In the genomic region with DNA sequence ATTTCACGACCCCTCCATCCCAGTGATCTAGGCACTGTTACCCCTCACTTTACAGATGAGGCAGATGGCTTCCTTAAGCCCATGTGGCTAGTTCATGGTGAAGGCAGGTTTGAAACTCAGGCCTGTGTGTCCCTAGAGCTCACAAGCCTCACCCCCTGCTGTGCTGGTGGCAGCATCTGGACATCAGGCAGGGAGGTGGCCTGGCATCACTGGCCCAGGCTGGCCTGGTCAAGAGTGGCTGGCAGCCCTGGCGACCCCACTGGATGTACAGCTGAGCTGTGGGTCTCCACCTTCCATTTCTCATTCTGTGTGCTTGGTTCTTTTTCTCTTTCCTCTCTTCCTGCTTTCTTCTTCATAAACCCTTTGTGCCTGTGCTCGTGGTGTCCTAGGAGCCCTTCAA, we compare ENCODE assay signal across 28 cellular contexts. TPM values are rescaled to one million over a fixed set of nuclear protein-coding genes. Genes with fewer than 3 reads are reported as not detected.
DNase-seq lines count a peak whose midpoint lies in the region; ATAC-seq, FAIRE-seq and TF ChIP-seq lines count a peak whose summit lies in the region.
"Had no signal": no experiment of that assay in that cellular context is flagged by ENCODE, and none has a peak within 500 bp of the region (broad histone marks: within the 10 kb centered on the region; RNA-seq: fewer than 3 reads in every experiment).

No MANE protein-coding gene starts in this region.

- H3K36me3 Mint-ChIP-seq in activated naive CD4-positive, alpha-beta T cell treated with anti-CD3 and anti-CD28 coated beads, Interleukin-2, amount 50 U/mL, for 24 hours = peaks cover 15% of the 10 kb centered on the region
- H3K36me3 Mint-ChIP-seq in activated naive CD4-positive, alpha-beta T cell treated with anti-CD3 and anti-CD28 coated beads for 36 hours (ENCODE audit: low read depth) = peaks cover 16% of the 10 kb centered on the region
- H3K36me3 Mint-ChIP-seq in neural crest cell (ENCODE audit: low read depth) (peaks cover 6% of the 10 kb centered on the region), type B pancreatic cell (peaks cover 25% of the 10 kb centered on the region)

- intact Hi-C loops in activated naive CD4-positive, alpha-beta T cell treated with anti-CD3 and anti-CD28 coated beads for 36 hours (cut with micrococcal nuclease) = no loop called here

- no peak for TF ChIP-seq POLR2A in GM12892 (IDR thresholded peaks at IDR 0.05; ENCODE audit: low read depth, low read length)

- no peak for ATAC-seq in SK-N-SH treated with all-trans-retinoic acid at 6 μM for 48 hours
- ATAC-seq: activated naive CD8-positive, alpha-beta T cell treated with anti-CD3 and anti-CD28 coated beads, Interleukin-2, amount 50 U/mL, for 24 hours; CD8-positive, alpha-beta T cell; gastrocnemius medialis; K562; left colon; T-cell had no signal

- peak overlapping the region; percentile 29 for H3K27ac ChIP-seq in cingulate gyrus (ENCODE audit: low read depth, low read length)
- H3K27ac ChIP-seq: gastrocnemius medialis, right atrium auricular region, SJSA1, stomach, tibial artery, WERI-Rb-1 had no signal

- no peaks in the 10 kb centered on the region for H3K27me3 Mint-ChIP-seq in activated naive CD4-positive, alpha-beta T cell treated with anti-CD3 and anti-CD28 coated beads, Interleukin-2, amount 50 U/mL, for 24 hours
- no peaks in the 10 kb centered on the region for H3K27me3 Mint-ChIP-seq in activated naive CD4-positive, alpha-beta T cell treated with anti-CD3 and anti-CD28 coated beads for 36 hours (ENCODE audit: low read depth)
- H3K27me3 Mint-ChIP-seq in neural crest cell (ENCODE audit: low read depth) (no peaks in the 10 kb centered on the region), type B pancreatic cell (no peaks in the 10 kb centered on the region)
- H3K27me3 Mint-ChIP-seq: activated naive CD8-positive, alpha-beta T cell treated with anti-CD3 and anti-CD28 coated beads, Interleukin-2, amount 50 U/mL, for 24 hours; B cell; T-cell had no signal

- H3K27ac Mint-ChIP-seq in activated naive CD4-positive, alpha-beta T cell treated with anti-CD3 and anti-CD28 coated beads, Interleukin-2, amount 50 U/mL, for 24 hours = peak overlapping the region; percentile 1
- no peak overlapping the region for H3K27ac Mint-ChIP-seq in activated naive CD4-positive, alpha-beta T cell treated with anti-CD3 and anti-CD28 coated beads for 36 hours
- peak overlapping the region; percentile 73 for H3K27ac Mint-ChIP-seq in neural crest cell (ENCODE audit: unreplicated experiment)
- H3K27ac Mint-ChIP-seq in type B pancreatic cell = peak overlapping the region; percentile 85
- H3K27ac Mint-ChIP-seq: activated naive CD8-positive, alpha-beta T cell treated with anti-CD3 and anti-CD28 coated beads, Interleukin-2, amount 50 U/mL, for 24 hours; B cell; T-cell had no signal

- H3K4me3 Mint-ChIP-seq in activated naive CD4-positive, alpha-beta T cell treated with anti-CD3 and anti-CD28 coated beads, Interleukin-2, amount 50 U/mL, for 24 hours = no peak overlapping the region
- H3K4me3 Mint-ChIP-seq in activated naive CD4-positive, alpha-beta T cell treated with anti-CD3 and anti-CD28 coated beads for 36 hours = no peak overlapping the region
- H3K4me3 Mint-ChIP-seq in neural crest cell (no peak overlapping the region), type B pancreatic cell (no peak overlapping the region)
- H3K4me3 Mint-ChIP-seq: activated naive CD8-positive, alpha-beta T cell treated with anti-CD3 and anti-CD28 coated beads, Interleukin-2, amount 50 U/mL, for 24 hours; B cell; CD8-positive, alpha-beta T cell; T-cell had no signal

- no peaks in the 10 kb centered on the region for H3K4me1 Mint-ChIP-seq in activated naive CD4-positive, alpha-beta T cell treated with anti-CD3 and anti-CD28 coated beads, Interleukin-2, amount 50 U/mL, for 24 hours
- no peaks in the 10 kb centered on the region for H3K4me1 Mint-ChIP-seq in activated naive CD4-positive, alpha-beta T cell treated with anti-CD3 and anti-CD28 coated beads for 36 hours (ENCODE audit: low read depth)
- no peaks in the 10 kb centered on the region for H3K4me1 Mint-ChIP-seq in neural crest cell
- peaks cover 6% of the 10 kb centered on the region for H3K4me1 Mint-ChIP-seq in type B pancreatic cell (ENCODE audit: unreplicated experiment)
- H3K4me1 Mint-ChIP-seq: activated naive CD8-positive, alpha-beta T cell treated with anti-CD3 and anti-CD28 coated beads, Interleukin-2, amount 50 U/mL, for 24 hours; B cell; T-cell had no signal

- CTCF ChIA-PET in activated naive CD4-positive, alpha-beta T cell treated with anti-CD3 and anti-CD28 coated beads for 36 hours (lab: Charles Lee) = interaction anchor here (1.2 kb wide), 1 partner anchor 104 kb away, joined by 3 read pairs; no protein-coding TSS in a partner anchor

- H3K9me3 Mint-ChIP-seq in activated naive CD4-positive, alpha-beta T cell treated with anti-CD3 and anti-CD28 coated beads, Interleukin-2, amount 50 U/mL, for 24 hours = no peaks in the 10 kb centered on the region
- H3K9me3 Mint-ChIP-seq in activated naive CD4-positive, alpha-beta T cell treated with anti-CD3 and anti-CD28 coated beads for 36 hours = no peaks in the 10 kb centered on the region
- H3K9me3 Mint-ChIP-seq in neural crest cell = no peaks in the 10 kb centered on the region
- no peaks in the 10 kb centered on the region for H3K9me3 Mint-ChIP-seq in type B pancreatic cell
- H3K9me3 Mint-ChIP-seq: activated naive CD8-positive, alpha-beta T cell treated with anti-CD3 and anti-CD28 coated beads, Interleukin-2, amount 50 U/mL, for 24 hours; CD8-positive, alpha-beta T cell; T-cell had no signal

- TF ChIP-seq CTCF in neural crest cell (conservative IDR thresholded peaks at IDR 0.05) (no peak), type B pancreatic cell (conservative IDR thresholded peaks at IDR 0.05) (no peak)

- DNase-seq in activated naive CD4-positive, alpha-beta T cell treated with anti-CD3 and anti-CD28 coated beads for 36 hours = no peak
- DNase-seq in neural crest cell (ENCODE audit: low read depth, low spot score) = no peak
- DNase-seq in type B pancreatic cell (ENCODE audit: extremely low spot score, unreplicated experiment) = peak; percentile 52
- DNase-seq in GM12892 (ENCODE audit: insufficient read length) = no peak
- DNase-seq: ACHN; activated naive CD8-positive, alpha-beta T cell treated with anti-CD3 and anti-CD28 coated beads, Interleukin-2, amount 50 U/mL, for 24 hours; central memory CD4-positive, alpha-beta T cell; gastrocnemius medialis; left colon; NCI-H1092; NCI-H187; NCI-H2171; NCI-H82; stimulated activated CD4-positive, alpha-beta T cell treated with anti-CD3 and anti-CD28 coated beads, Interleukin-2, amount 100 ng/mL, for 24 hours; stomach; T-cell; tibial artery; WERI-Rb-1 had no signal

- FAIRE-seq in GM12892 (lab: Jason Lieb, UNC) = no peak
- FAIRE-seq: endothelial cell of umbilical vein, HTR-8/SVneo, K562 had no signal

TF ChIP-seq in SK-N-SH treated with all-trans-retinoic acid at 6 μM for 48 hours, 23 proteins besides CTCF, POLR2A, EP300 and RAD21 (continues in another document):
- TF ChIP-seq GLIS3 (CRISPR knock-in tag; IDR thresholded peaks at IDR 0.05) = no peak
- TF ChIP-seq ARNTL (CRISPR knock-in tag; IDR thresholded peaks at IDR 0.05; ENCODE audit: borderline replicate concordance, low read depth) = no peak
- no peak for TF ChIP-seq SNAI2 (CRISPR knock-in tag; IDR thresholded peaks at IDR 0.05)
- TF ChIP-seq PPARA (CRISPR knock-in tag; IDR thresholded peaks at IDR 0.05; ENCODE audit: borderline replicate concordance) = no peak
- TF ChIP-seq, protein P1, sequence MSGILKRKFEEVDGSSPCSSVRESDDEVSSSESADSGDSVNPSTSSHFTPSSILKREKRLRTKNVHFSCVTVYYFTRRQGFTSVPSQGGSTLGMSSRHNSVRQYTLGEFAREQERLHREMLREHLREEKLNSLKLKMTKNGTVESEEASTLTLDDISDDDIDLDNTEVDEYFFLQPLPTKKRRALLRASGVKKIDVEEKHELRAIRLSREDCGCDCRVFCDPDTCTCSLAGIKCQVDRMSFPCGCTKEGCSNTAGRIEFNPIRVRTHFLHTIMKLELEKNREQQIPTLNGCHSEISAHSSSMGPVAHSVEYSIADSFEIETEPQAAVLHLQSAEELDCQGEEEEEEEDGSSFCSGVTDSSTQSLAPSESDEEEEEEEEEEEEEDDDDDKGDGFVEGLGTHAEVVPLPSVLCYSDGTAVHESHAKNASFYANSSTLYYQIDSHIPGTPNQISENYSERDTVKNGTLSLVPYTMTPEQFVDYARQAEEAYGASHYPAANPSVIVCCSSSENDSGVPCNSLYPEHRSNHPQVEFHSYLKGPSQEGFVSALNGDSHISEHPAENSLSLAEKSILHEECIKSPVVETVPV (CRISPR knock-in tag; IDR thresholded peaks at IDR 0.05) = no peak
- TF ChIP-seq RARB (CRISPR knock-in tag; IDR thresholded peaks at IDR 0.05) = no peak
- no peak for TF ChIP-seq TOX (CRISPR knock-in tag; IDR thresholded peaks at IDR 0.05; ENCODE audit: borderline replicate concordance)
- TF ChIP-seq ESRRG (CRISPR knock-in tag; IDR thresholded peaks at IDR 0.05) = no peak
- TF ChIP-seq OSR1 (CRISPR knock-in tag; IDR thresholded peaks at IDR 0.05) = no peak
- TF ChIP-seq, protein P2, sequence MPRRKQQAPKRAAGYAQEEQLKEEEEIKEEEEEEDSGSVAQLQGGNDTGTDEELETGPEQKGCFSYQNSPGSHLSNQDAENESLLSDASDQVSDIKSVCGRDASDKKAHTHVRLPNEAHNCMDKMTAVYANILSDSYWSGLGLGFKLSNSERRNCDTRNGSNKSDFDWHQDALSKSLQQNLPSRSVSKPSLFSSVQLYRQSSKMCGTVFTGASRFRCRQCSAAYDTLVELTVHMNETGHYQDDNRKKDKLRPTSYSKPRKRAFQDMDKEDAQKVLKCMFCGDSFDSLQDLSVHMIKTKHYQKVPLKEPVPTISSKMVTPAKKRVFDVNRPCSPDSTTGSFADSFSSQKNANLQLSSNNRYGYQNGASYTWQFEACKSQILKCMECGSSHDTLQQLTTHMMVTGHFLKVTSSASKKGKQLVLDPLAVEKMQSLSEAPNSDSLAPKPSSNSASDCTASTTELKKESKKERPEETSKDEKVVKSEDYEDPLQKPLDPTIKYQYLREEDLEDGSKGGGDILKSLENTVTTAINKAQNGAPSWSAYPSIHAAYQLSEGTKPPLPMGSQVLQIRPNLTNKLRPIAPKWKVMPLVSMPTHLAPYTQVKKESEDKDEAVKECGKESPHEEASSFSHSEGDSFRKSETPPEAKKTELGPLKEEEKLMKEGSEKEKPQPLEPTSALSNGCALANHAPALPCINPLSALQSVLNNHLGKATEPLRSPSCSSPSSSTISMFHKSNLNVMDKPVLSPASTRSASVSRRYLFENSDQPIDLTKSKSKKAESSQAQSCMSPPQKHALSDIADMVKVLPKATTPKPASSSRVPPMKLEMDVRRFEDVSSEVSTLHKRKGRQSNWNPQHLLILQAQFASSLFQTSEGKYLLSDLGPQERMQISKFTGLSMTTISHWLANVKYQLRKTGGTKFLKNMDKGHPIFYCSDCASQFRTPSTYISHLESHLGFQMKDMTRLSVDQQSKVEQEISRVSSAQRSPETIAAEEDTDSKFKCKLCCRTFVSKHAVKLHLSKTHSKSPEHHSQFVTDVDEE (CRISPR knock-in tag; IDR thresholded peaks at IDR 0.05) = no peak

RNA-seq across cellular contexts. Expression of a gene that starts 56.3 kb away (rescaled TPM):
- total RNA-seq in activated naive CD4-positive, alpha-beta T cell treated with anti-CD3 and anti-CD28 coated beads for 36 hours = 100 to 1,000 TPM; 103 to 112 TPM
- total RNA-seq in neural crest cell = 29.3 and 36.9 TPM in 2 replicates
- 35.6 and 54.3 TPM in 2 replicates for total RNA-seq in type B pancreatic cell (ENCODE audit: low replicate concordance)
- 132 TPM for polyA plus RNA-seq in GM12892 (2012; ENCODE audit: missing spikeins)
